ENCODE assay signal across 30 cellular contexts in genomic region chr11:103465555-103466140, GRCh38.
"Had no signal": no experiment of that assay in that cellular context is flagged by ENCODE, and none has a peak within 500 bp of the region (broad histone marks: within the 10 kb centered on the region; RNA-seq: fewer than 3 reads in every experiment).

No MANE protein-coding gene starts in this region.

- H3K9ac ChIP-seq: KMS-11 had no signal

- H3K4me3 ChIP-seq: adrenal gland, breast epithelium, MG63, SK-N-MC had no signal

- ATAC-seq: activated CD4-positive, CD25-positive, alpha-beta regulatory T cell treated with anti-CD3 and anti-CD28 coated beads, Interleukin-2, amount 50 U/mL, for 24 hours; activated CD8-positive, alpha-beta T cell treated with anti-CD3 and anti-CD28 coated beads for 36 hours; activated T-cell treated with anti-CD3 and anti-CD28 coated beads, Interleukin-2, amount 50 U/mL, for 72 hours; Panc1; Right ventricle myocardium inferior; T-cell had no signal

- H3K9me3 ChIP-seq: adrenal gland, breast epithelium, MG63 had no signal

- H3K4me2 ChIP-seq: KMS-11 had no signal

- H3K27me3 ChIP-seq: adrenal gland, breast epithelium, MG63 had no signal

- H3K4me1 ChIP-seq: adrenal gland, breast epithelium had no signal

- H3K27ac ChIP-seq: adrenal gland, breast epithelium, KMS-11, SK-N-MC, WERI-Rb-1 had no signal

- DNase-seq: activated CD4-positive, alpha-beta T cell treated with anti-CD3 and anti-CD28 coated beads for 4 hours; activated CD8-positive, alpha-beta memory T cell treated with anti-CD3 and anti-CD28 coated beads, Interleukin-2, amount 50 U/mL, for 4 hours; activated CD8-positive, alpha-beta T cell treated with anti-CD3 and anti-CD28 coated beads for 36 hours; activated naive CD4-positive, alpha-beta T cell treated with anti-CD3 and anti-CD28 coated beads, Interleukin-2, amount 50 U/mL, for 16 hours; activated naive CD8-positive, alpha-beta T cell treated with anti-CD3 and anti-CD28 coated beads, Interleukin-2, amount 10 ng/mL, durations not matched to agents 7 days and 5 days; activated T-cell treated with anti-CD3 and anti-CD28 coated beads, Interleukin-2, amount 50 U/mL, for 72 hours; adrenal gland; anterior cingulate cortex; caudate nucleus; MG63; NCI-H1105 treated with DMSO at 0.1 percent for 48 hours; NCI-H1436 treated with DMSO at 0.1 percent for 48 hours; NCI-H187; NCI-H2081; NCI-H2227 treated with DMSO at 0.1 percent for 48 hours; NCI-H446 treated with DMSO at 0.1 percent for 48 hours; NCI-H524 treated with DMSO at 0.1 percent for 48 hours; NCI-H748 treated with DMSO at 0.1 percent for 48 hours; NK-92 treated with Interleukin-12 subunit alpha and Interleukin-12 subunit beta, amount 100 ng/mL, for 24 hours; OCI-M1; RPMI8226; T-cell; T-helper 2 cell; WERI-Rb-1 had no signal

- H3K36me3 ChIP-seq: adrenal gland, breast epithelium, MG63, WERI-Rb-1 had no signal
